In the genomic region with DNA sequence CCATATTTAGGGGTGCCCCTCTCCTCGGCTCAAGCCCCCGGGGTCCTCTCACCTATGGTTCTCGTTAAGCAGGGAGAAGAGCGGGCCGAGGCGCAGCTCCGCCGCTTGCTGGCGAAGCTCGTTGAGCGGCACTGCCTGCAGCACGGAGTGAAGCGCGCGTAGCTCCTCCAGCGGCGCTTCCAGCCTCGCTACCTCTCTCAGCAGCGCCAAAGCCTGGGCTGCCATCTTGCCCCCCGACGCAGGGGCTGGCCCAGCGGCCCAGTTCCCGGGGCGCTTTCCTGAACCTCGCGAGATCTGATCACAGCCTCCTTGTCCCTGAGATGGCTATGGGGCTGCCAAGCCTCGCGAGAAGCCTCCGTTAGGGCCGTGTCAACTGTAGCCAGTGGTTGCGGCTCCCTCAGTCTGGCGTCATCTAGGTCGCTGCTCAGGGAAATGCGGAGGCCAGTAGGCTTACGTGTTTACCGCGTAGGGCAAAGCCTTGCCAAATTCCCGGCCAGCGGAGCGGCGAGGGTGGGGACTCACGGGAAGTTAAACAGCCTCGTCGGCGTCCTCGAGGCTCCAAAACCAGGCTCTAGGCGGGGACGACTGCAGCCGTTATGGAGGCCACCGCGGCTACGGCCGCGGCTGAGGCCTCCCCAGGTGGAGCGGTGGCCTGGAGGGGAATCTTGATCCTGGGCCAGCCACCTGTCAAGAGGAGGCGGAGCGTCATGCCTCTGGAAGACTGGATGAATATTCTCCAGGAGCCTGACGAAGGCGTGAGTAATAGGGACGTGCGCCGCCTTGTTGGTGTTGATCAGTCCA, we compare ENCODE assay signal across 8 cellular contexts. TPM values are rescaled to one million over a fixed set of nuclear protein-coding genes. Genes with fewer than 3 reads are reported as not detected.
DNase-seq lines count a peak whose midpoint lies in the region; ATAC-seq and TF ChIP-seq lines count a peak whose summit lies in the region.

Gene PSMD5, minus strand, starts transcription at position 238 of the 801 bp plus-strand sequence. Its CDS starts 13 bp downstream, at position 225.

- peak within 1 kb of the TSS; percentile 91 for H3K27ac Mint-ChIP-seq in activated CD4-positive, alpha-beta T cell treated with anti-CD3 and anti-CD28 coated beads for 36 hours
- peak within 1 kb of the TSS; percentile 91 for H3K27ac Mint-ChIP-seq in chondrocyte (ENCODE audit: unreplicated experiment)

- peak; percentile 27 for TF ChIP-seq CTCF in chondrocyte (IDR thresholded peaks at IDR 0.05)
- no peak for TF ChIP-seq CTCF in kidney epithelial cell (IDR thresholded peaks at IDR 0.05; ENCODE audit: insufficient read depth, low read length, poor library complexity, severe bottlenecking)

- peak; percentile 98 for TF ChIP-seq POLR2A in GM18951 (IDR thresholded peaks at IDR 0.05; ENCODE audit: extremely low read depth, insufficient read depth, insufficient read length)

- POLR2A ChIA-PET in activated CD4-positive, alpha-beta T cell treated with anti-CD3 and anti-CD28 coated beads for 36 hours (lab: Charles Lee): interaction anchor here (0.9 to 2.1 kb wide), 6 partner anchors 10 to 88 kb away, joined by 3 to 9 read pairs (median 4); no protein-coding TSS in a partner anchor

- intact Hi-C loops in activated CD4-positive, alpha-beta T cell treated with anti-CD3 and anti-CD28 coated beads for 36 hours (cut with DNase I, micrococcal nuclease): loop anchor here (1.0 to 10.0 kb wide), 10 partner anchors 25 to 358 kb away; partner anchors contain the start of genes CNTRL (in 2 of the 2), FBXW2 (in 2 of the 2), CDK5RAP2 (in 1 of the 2) and MEGF9 (in 1 of the 2)

- no peaks in the 10 kb centered on the region for H3K36me3 ChIP-seq in kidney epithelial cell (ENCODE audit: control insufficient read depth, insufficient read depth, low read length)

- peaks cover 70% of the 10 kb centered on the region for H3K4me1 Mint-ChIP-seq in activated CD4-positive, alpha-beta T cell treated with anti-CD3 and anti-CD28 coated beads for 36 hours
- H3K4me1 Mint-ChIP-seq in chondrocyte (ENCODE audit: low read depth): peaks cover 41% of the 10 kb centered on the region

- no peaks in the 10 kb centered on the region for H3K9me3 Mint-ChIP-seq in activated CD4-positive, alpha-beta T cell treated with anti-CD3 and anti-CD28 coated beads for 36 hours (ENCODE audit: low read depth)
- H3K9me3 Mint-ChIP-seq in chondrocyte (ENCODE audit: low read depth): no peaks in the 10 kb centered on the region

- ATAC-seq in HG03280 (IDR thresholded peaks at IDR 0.05; ENCODE audit: unreplicated experiment): peak; percentile 99
- peak; percentile 89 for ATAC-seq in activated CD4-positive, alpha-beta T cell treated with anti-CD3 and anti-CD28 coated beads for 36 hours

- DNase-seq in AG08395 (ENCODE audit: low spot score): peak; percentile 98
- DNase-seq in NCI-H510A (lab: John Stamatoyannopoulos, UW): peak; percentile 98
- peak; percentile 99 for DNase-seq in activated CD4-positive, alpha-beta T cell treated with anti-CD3 and anti-CD28 coated beads for 36 hours
- DNase-seq in chondrocyte (ENCODE audit: low spot score): peak; percentile 97
- DNase-seq in kidney epithelial cell (ENCODE audit: low read depth): peak; percentile 98
- DNase-seq in stimulated activated CD4-positive, alpha-beta T cell treated with anti-CD3 and anti-CD28 coated beads, Interleukin-15, amount 100 ng/mL, for 48 hours (ENCODE audit: low read depth in 2 of 2): peak; percentile 96 to 98

- peak within 1 kb of the TSS; percentile 98 for H3K4me3 Mint-ChIP-seq in activated CD4-positive, alpha-beta T cell treated with anti-CD3 and anti-CD28 coated beads for 36 hours
- peak within 1 kb of the TSS; percentile 98 for H3K4me3 Mint-ChIP-seq in chondrocyte (ENCODE audit: unreplicated experiment)

- CTCF ChIA-PET in activated CD4-positive, alpha-beta T cell treated with anti-CD3 and anti-CD28 coated beads for 36 hours (lab: Charles Lee): interaction anchor here (0.7 kb wide), 2 partner anchors 26 to 155 kb away, joined by 3 to 5 read pairs; no protein-coding TSS in a partner anchor

- H3K36me3 Mint-ChIP-seq in activated CD4-positive, alpha-beta T cell treated with anti-CD3 and anti-CD28 coated beads for 36 hours (ENCODE audit: low read depth): peaks cover 71% of the 10 kb centered on the region
- H3K36me3 Mint-ChIP-seq in chondrocyte (ENCODE audit: low read depth): peaks cover 5% of the 10 kb centered on the region

- H3K27me3 Mint-ChIP-seq in activated CD4-positive, alpha-beta T cell treated with anti-CD3 and anti-CD28 coated beads for 36 hours: no peaks in the 10 kb centered on the region
- H3K27me3 Mint-ChIP-seq in chondrocyte (ENCODE audit: low read depth): no peaks in the 10 kb centered on the region

- in situ Hi-C loops in GM18951 (cut with MboI; ENCODE audit: low sequenced_read_pairs, unreplicated experiment): no loop called here

- peak within 1 kb of the TSS; percentile 87 for H3K4me3 ChIP-seq in kidney epithelial cell (ENCODE audit: low read depth, low read length)

- H3K27me3 ChIP-seq in kidney epithelial cell (ENCODE audit: control insufficient read depth, insufficient read depth, low read length): no peaks in the 10 kb centered on the region

RNA-seq across cellular contexts. Expression of gene PSMD5, which starts in this region (rescaled TPM):
- 10 to 100 TPM; 53.5 to 58.3 TPM for total RNA-seq in activated CD4-positive, alpha-beta T cell treated with anti-CD3 and anti-CD28 coated beads for 36 hours
- total RNA-seq in chondrocyte (48.1 to 64.2 TPM (median 54.3 TPM) in 3 replicates), kidney epithelial cell (39.6 and 44.4 TPM in 2 replicates)

Comparison
In these comparisons a context has a peak if more than half of its experiments do, and no peak if none do; other contexts are left out.
1. Peak in every context shown above with its lines: DNase-seq, ATAC-seq and H3K4me3 ChIP-seq.